2 cellular contexts compared by ENCODE assay signal in the genomic region with DNA sequence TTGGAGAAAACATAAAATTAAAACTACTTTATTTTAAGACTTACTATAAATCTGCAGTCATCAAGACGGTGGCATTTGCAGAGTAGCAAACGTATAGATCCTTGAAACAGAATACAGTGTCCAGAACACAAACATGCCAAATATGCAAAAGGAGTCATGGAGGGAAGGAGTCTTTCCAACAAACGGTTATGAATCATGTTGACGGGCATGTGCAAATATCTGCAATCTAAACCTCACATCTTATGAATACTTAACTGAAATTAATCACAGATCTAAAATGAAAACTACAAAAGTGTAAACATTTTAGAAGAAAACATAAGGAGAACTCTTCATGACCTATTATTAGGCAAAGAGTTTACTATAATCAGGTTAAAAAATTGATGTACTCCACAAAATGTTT.
TF ChIP-seq lines count a peak whose summit lies in the region.

No MANE protein-coding gene starts in this region.

TF ChIP-seq in SK-N-SH, 30 proteins besides CTCF, POLR2A, EP300 and RAD21 (continued from another document):
- TF ChIP-seq JUND (IDR thresholded peaks at IDR 0.05) (peak; percentile 27; the same call in 1 of the 2 replicates), NFIC (IDR thresholded peaks at IDR 0.05; ENCODE audit: borderline replicate concordance) (no peak), POLR2AphosphoS5 (IDR thresholded peaks at IDR 0.05; ENCODE audit: low read depth, low read length) (no peak), RXRA (IDR thresholded peaks at IDR 0.05; ENCODE audit: borderline replicate concordance, low read depth) (no peak), FOXM1 (IDR thresholded peaks at IDR 0.05; ENCODE audit: low read depth) (no peak), RCOR1 (IDR thresholded peaks at IDR 0.05; ENCODE audit: low read length) (no peak), MXI1 (IDR thresholded peaks at IDR 0.05; ENCODE audit: low read depth, low read length) (no peak), MAX (IDR thresholded peaks at IDR 0.05; ENCODE audit: low read depth) (0 out of 2 replicates have a peak, but pooled peaks have one; percentile 24), YY1 (IDR thresholded peaks at IDR 0.05; ENCODE audit: low read depth) (no peak), EZH2phosphoT487 (IDR thresholded peaks at IDR 0.05; ENCODE audit: borderline replicate concordance, low read depth) (no peak), FOSL2 (IDR thresholded peaks at IDR 0.05; ENCODE audit: borderline replicate concordance, low read depth) (peak; percentile 43; the same call in 1 of the 2 replicates), RFX5 (IDR thresholded peaks at IDR 0.05; ENCODE audit: low read length) (no peak), MEF2A (IDR thresholded peaks at IDR 0.05; ENCODE audit: borderline replicate concordance, low read depth) (no peak), USF1 (IDR thresholded peaks at IDR 0.05; ENCODE audit: borderline replicate concordance, low read depth) (no peak), SMC3 (IDR thresholded peaks at IDR 0.05; ENCODE audit: low read depth, low read length) (no peak), GABPA (IDR thresholded peaks at IDR 0.05; ENCODE audit: low read depth) (no peak), GATA2 (CRISPR knock-in tag; IDR thresholded peaks at IDR 0.05) (no peak), USF2 (IDR thresholded peaks at IDR 0.05; ENCODE audit: borderline replicate concordance, low read depth, low read length) (no peak)
TF ChIP-seq in SK-N-SH: peak in this region for 5.

TF ChIP-seq in WTC11, 78 proteins besides CTCF, POLR2A, EP300 and RAD21 (continued from another document):
- TF ChIP-seq, protein P1, sequence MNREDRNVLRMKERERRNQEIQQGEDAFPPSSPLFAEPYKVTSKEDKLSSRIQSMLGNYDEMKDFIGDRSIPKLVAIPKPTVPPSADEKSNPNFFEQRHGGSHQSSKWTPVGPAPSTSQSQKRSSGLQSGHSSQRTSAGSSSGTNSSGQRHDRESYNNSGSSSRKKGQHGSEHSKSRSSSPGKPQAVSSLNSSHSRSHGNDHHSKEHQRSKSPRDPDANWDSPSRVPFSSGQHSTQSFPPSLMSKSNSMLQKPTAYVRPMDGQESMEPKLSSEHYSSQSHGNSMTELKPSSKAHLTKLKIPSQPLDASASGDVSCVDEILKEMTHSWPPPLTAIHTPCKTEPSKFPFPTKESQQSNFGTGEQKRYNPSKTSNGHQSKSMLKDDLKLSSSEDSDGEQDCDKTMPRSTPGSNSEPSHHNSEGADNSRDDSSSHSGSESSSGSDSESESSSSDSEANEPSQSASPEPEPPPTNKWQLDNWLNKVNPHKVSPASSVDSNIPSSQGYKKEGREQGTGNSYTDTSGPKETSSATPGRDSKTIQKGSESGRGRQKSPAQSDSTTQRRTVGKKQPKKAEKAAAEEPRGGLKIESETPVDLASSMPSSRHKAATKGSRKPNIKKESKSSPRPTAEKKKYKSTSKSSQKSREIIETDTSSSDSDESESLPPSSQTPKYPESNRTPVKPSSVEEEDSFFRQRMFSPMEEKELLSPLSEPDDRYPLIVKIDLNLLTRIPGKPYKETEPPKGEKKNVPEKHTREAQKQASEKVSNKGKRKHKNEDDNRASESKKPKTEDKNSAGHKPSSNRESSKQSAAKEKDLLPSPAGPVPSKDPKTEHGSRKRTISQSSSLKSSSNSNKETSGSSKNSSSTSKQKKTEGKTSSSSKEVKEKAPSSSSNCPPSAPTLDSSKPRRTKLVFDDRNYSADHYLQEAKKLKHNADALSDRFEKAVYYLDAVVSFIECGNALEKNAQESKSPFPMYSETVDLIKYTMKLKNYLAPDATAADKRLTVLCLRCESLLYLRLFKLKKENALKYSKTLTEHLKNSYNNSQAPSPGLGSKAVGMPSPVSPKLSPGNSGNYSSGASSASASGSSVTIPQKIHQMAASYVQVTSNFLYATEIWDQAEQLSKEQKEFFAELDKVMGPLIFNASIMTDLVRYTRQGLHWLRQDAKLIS (CRISPR knock-in tag; IDR thresholded peaks at IDR 0.05; ENCODE audit: borderline replicate concordance): no peak
- TF ChIP-seq SMAD4 (CRISPR knock-in tag; IDR thresholded peaks at IDR 0.05): no peak
- no peak for TF ChIP-seq CBFB (CRISPR knock-in tag; IDR thresholded peaks at IDR 0.05; ENCODE audit: low read depth)
- no peak for TF ChIP-seq CDX4 (CRISPR knock-in tag; IDR thresholded peaks at IDR 0.05; ENCODE audit: borderline replicate concordance)
- TF ChIP-seq, protein P2, sequence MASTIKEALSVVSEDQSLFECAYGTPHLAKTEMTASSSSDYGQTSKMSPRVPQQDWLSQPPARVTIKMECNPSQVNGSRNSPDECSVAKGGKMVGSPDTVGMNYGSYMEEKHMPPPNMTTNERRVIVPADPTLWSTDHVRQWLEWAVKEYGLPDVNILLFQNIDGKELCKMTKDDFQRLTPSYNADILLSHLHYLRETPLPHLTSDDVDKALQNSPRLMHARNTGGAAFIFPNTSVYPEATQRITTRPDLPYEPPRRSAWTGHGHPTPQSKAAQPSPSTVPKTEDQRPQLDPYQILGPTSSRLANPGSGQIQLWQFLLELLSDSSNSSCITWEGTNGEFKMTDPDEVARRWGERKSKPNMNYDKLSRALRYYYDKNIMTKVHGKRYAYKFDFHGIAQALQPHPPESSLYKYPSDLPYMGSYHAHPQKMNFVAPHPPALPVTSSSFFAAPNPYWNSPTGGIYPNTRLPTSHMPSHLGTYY (CRISPR knock-in tag; IDR thresholded peaks at IDR 0.05): no peak
- TF ChIP-seq, protein P3, sequence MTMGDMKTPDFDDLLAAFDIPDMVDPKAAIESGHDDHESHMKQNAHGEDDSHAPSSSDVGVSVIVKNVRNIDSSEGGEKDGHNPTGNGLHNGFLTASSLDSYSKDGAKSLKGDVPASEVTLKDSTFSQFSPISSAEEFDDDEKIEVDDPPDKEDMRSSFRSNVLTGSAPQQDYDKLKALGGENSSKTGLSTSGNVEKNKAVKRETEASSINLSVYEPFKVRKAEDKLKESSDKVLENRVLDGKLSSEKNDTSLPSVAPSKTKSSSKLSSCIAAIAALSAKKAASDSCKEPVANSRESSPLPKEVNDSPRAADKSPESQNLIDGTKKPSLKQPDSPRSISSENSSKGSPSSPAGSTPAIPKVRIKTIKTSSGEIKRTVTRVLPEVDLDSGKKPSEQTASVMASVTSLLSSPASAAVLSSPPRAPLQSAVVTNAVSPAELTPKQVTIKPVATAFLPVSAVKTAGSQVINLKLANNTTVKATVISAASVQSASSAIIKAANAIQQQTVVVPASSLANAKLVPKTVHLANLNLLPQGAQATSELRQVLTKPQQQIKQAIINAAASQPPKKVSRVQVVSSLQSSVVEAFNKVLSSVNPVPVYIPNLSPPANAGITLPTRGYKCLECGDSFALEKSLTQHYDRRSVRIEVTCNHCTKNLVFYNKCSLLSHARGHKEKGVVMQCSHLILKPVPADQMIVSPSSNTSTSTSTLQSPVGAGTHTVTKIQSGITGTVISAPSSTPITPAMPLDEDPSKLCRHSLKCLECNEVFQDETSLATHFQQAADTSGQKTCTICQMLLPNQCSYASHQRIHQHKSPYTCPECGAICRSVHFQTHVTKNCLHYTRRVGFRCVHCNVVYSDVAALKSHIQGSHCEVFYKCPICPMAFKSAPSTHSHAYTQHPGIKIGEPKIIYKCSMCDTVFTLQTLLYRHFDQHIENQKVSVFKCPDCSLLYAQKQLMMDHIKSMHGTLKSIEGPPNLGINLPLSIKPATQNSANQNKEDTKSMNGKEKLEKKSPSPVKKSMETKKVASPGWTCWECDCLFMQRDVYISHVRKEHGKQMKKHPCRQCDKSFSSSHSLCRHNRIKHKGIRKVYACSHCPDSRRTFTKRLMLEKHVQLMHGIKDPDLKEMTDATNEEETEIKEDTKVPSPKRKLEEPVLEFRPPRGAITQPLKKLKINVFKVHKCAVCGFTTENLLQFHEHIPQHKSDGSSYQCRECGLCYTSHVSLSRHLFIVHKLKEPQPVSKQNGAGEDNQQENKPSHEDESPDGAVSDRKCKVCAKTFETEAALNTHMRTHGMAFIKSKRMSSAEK (CRISPR knock-in tag; IDR thresholded peaks at IDR 0.05; ENCODE audit: borderline replicate concordance): no peak
- TF ChIP-seq E2F4 (CRISPR knock-in tag; IDR thresholded peaks at IDR 0.05; ENCODE audit: borderline replicate concordance, low read depth): no peak
- TF ChIP-seq RELA (CRISPR knock-in tag; IDR thresholded peaks at IDR 0.05; ENCODE audit: borderline replicate concordance): no peak
- TF ChIP-seq GTF2I (CRISPR knock-in tag; conservative IDR thresholded peaks at IDR 0.05): no peak
- TF ChIP-seq ZNF121 (CRISPR knock-in tag; IDR thresholded peaks at IDR 0.05): no peak
- TF ChIP-seq, protein P4, sequence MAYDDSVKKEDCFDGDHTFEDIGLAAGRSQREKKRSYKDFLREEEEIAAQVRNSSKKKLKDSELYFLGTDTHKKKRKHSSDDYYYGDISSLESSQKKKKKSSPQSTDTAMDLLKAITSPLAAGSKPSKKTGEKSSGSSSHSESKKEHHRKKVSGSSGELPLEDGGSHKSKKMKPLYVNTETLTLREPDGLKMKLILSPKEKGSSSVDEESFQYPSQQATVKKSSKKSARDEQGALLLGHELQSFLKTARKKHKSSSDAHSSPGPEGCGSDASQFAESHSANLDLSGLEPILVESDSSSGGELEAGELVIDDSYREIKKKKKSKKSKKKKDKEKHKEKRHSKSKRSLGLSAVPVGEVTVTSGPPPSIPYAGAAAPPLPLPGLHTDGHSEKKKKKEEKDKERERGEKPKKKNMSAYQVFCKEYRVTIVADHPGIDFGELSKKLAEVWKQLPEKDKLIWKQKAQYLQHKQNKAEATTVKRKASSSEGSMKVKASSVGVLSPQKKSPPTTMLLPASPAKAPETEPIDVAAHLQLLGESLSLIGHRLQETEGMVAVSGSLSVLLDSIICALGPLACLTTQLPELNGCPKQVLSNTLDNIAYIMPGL (CRISPR knock-in tag; IDR thresholded peaks at IDR 0.05): no peak
- no peak for TF ChIP-seq MAX (CRISPR knock-in tag; IDR thresholded peaks at IDR 0.05)
- TF ChIP-seq CREM (CRISPR knock-in tag; IDR thresholded peaks at IDR 0.05): no peak
- TF ChIP-seq ETV6 (CRISPR knock-in tag; IDR thresholded peaks at IDR 0.05): no peak
